8 cellular contexts compared by ENCODE assay signal in the genomic region with DNA sequence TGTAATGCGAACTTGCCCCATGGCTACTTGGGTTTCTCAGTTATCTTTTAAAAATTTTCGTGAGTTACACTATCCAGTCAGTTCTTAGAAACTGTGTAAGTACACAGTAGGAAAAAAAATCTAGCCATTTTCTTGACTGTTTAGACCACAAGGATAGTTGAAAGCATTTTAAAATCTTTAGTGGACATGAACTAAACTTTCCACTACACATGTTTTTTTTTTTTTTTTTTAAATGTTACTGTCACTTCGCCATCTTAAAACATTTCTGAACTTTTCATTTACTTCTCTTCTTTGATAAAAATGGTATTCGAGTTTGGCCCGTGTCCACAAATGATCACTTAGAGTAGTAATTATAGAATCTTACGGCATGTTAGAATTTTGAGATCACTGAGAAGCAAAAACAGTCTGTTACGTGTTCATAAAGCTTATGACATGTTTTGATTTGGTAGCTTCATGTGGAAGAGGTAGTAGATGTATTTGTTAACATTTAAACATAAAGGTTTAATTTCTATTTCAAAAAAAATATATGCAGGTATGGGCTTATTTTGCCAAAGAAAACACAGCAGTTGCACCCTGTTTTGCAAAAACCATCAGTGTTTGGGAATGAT. TPM values are rescaled to one million over a fixed set of nuclear protein-coding genes. Genes with fewer than 3 reads are reported as not detected.
DNase-seq lines count a peak whose midpoint lies in the region; ATAC-seq and TF ChIP-seq lines count a peak whose summit lies in the region.

No MANE protein-coding gene starts in this region.

- H3K27me3 ChIP-seq in PC-9 (ENCODE audit: insufficient read depth, low read depth), result no peaks in the 10 kb centered on the region
- H3K27me3 ChIP-seq in esophagus muscularis mucosa, result no peaks in the 10 kb centered on the region
- no peaks in the 10 kb centered on the region for H3K27me3 ChIP-seq in parathyroid adenoma (ENCODE audit: control insufficient read depth, insufficient read depth, low read length)

- H3K4me1 ChIP-seq in PC-9 (replicated peaks; ENCODE audit: insufficient read depth) (peaks cover 22% of the 10 kb centered on the region), esophagus muscularis mucosa (peaks cover 20 to 53% (median 43%) of the 10 kb centered on the region in 4 donors), parathyroid adenoma (peaks cover 2% of the 10 kb centered on the region)

- ATAC-seq in HG03378 (IDR thresholded peaks at IDR 0.05; ENCODE audit: unreplicated experiment), result no peak
- ATAC-seq in left lobe of liver, result no peak

- peak overlapping the region; percentile 93 for H3K9ac ChIP-seq in parathyroid adenoma

- DNase-seq in ELR (ENCODE audit: low read depth) (peak; percentile 43), PC-9 (no peak), esophagus muscularis mucosa (ENCODE audit: extremely low spot score) (no peak), GM03348 (ENCODE audit: low spot score) (no peak), GM13976 (ENCODE audit: low spot score) (no peak), left lobe of liver (ENCODE audit: low spot score) (no peak)

- no peak for TF ChIP-seq EP300 in esophagus muscularis mucosa (IDR thresholded peaks at IDR 0.05)

- H3K79me2 ChIP-seq in PC-9 (ENCODE audit: low read depth) (peaks cover 55% of the 10 kb centered on the region), parathyroid adenoma (peaks cover 24% of the 10 kb centered on the region)

- in situ Hi-C loops in GM13976 (cut with MboI; ENCODE audit: low sequenced_read_pairs, unreplicated experiment), result loop anchor here (25.0 kb wide), 1 partner anchor 595 kb away; no protein-coding TSS in a partner anchor

- H3K36me3 ChIP-seq in PC-9 (ENCODE audit: low read depth) (peaks cover 23% of the 10 kb centered on the region), esophagus muscularis mucosa (peaks cover 0 to 32% (median 17%) of the 10 kb centered on the region in 4 donors), parathyroid adenoma (ENCODE audit: control insufficient read depth, insufficient read depth, low read length) (no peaks in the 10 kb centered on the region)

- TF ChIP-seq CTCF in PC-9 (conservative IDR thresholded peaks at IDR 0.05) (no peak), esophagus muscularis mucosa (IDR thresholded peaks at IDR 0.05) (no peak), parathyroid adenoma (IDR thresholded peaks at IDR 0.05) (no peak), GM13976 (IDR thresholded peaks at IDR 0.05; ENCODE audit: borderline replicate concordance, control extremely low read depth, extremely low read depth, insufficient read depth, missing control alignments) (no peak)

- no peaks in the 10 kb centered on the region; the same call in 1 of the 2 replicates for H3K9me2 ChIP-seq in PC-9 (ENCODE audit: insufficient read depth)

- intact Hi-C loops in PC-9 (cut with micrococcal nuclease; ENCODE audit: unreplicated experiment), result loop anchor here (10.0 kb wide), 1 partner anchor 357 kb away; a partner anchor contains a TSS
- intact Hi-C loops in esophagus muscularis mucosa (cut with DNase I), result no loop called here

- H3K4me2 ChIP-seq in PC-9 (peak overlapping the region; percentile 81), parathyroid adenoma (ENCODE audit: low read length) (peak overlapping the region; percentile 96)

- H3F3A ChIP-seq in PC-9 (ENCODE audit: insufficient read depth, low read depth), result peaks cover 17% of the 10 kb centered on the region

- TF ChIP-seq POLR2A in esophagus muscularis mucosa (IDR thresholded peaks at IDR 0.05; ENCODE audit: low read depth), result no peak

- H2AFZ ChIP-seq in PC-9 (0 out of 2 replicates have a peak overlapping the region, but pooled peaks have one; percentile 95), parathyroid adenoma (peak overlapping the region; percentile 86)

- WGBS in esophagus muscularis mucosa, result 19% methylated on average over 7 of the region's 7 CpGs

- H3K9me3 ChIP-seq in PC-9 (ENCODE audit: insufficient read depth, low read depth), result no peaks in the 10 kb centered on the region
- no peaks in the 10 kb centered on the region for H3K9me3 ChIP-seq in esophagus muscularis mucosa
- no peaks in the 10 kb centered on the region for H3K9me3 ChIP-seq in parathyroid adenoma (ENCODE audit: control insufficient read depth, low read length)

- H3K4me3 ChIP-seq in PC-9 (peak overlapping the region; percentile 75), esophagus muscularis mucosa (peak overlapping the region; percentile 69 to 76 (median 72)), parathyroid adenoma (ENCODE audit: low read depth, low read length) (peak overlapping the region; percentile 96)

- H3K27ac ChIP-seq in PC-9, result peak overlapping the region; percentile 74
- H3K27ac ChIP-seq in esophagus muscularis mucosa (replicated peaks in 1 of 4), result peak overlapping the region; percentile 93 to 99 (median 96)
- peak overlapping the region; percentile 99 for H3K27ac ChIP-seq in parathyroid adenoma

- POLR2A ChIA-PET in PC-9 (lab: Charles Lee; ENCODE audit: unreplicated experiment), result interaction anchor here (0.6 to 0.7 kb wide), 3 partner anchors 13 to 198 kb away, joined by 3 to 4 read pairs (median 4); no protein-coding TSS in a partner anchor

- peaks cover 14% of the 10 kb centered on the region for H4K20me1 ChIP-seq in PC-9 (ENCODE audit: insufficient read depth)

- no TSS peak for BruUV-seq in PC-9 (replicated peaks; lab: Mats Ljungman, UMichigan)

- CTCF ChIA-PET in PC-9 (lab: Charles Lee), result no interaction called here

RNA-seq across cellular contexts. Expression of a gene that starts 1.0 kb away (rescaled TPM):
- 34.3 and 37.9 TPM in 2 replicates for total RNA-seq in PC-9 (2021)
- total RNA-seq in esophagus muscularis mucosa, result 10 to 100 TPM; 20.0 to 38.6 (median 30.3) TPM
- total RNA-seq in left lobe of liver, result 9.4 TPM
